ENCODE assay signal across 8 cellular contexts in genomic region chr1:85240174-85240601, GRCh38. TPM values are rescaled to one million over a fixed set of nuclear protein-coding genes. Genes with fewer than 3 reads are reported as not detected.
A peak's percentile ranks its signal among the peaks of the same experiment; 100 is the strongest.
DNase-seq lines count a peak whose midpoint lies in the region; ATAC-seq and TF ChIP-seq lines count a peak whose summit lies in the region.

No MANE protein-coding gene starts in this region.

- no peaks in the 10 kb centered on the region for H4K20me1 ChIP-seq in fibroblast of lung (ENCODE audit: control insufficient read depth, extremely low read depth, insufficient read depth, low read length)

- H2AFZ ChIP-seq in fibroblast of lung (ENCODE audit: low read length): no peak overlapping the region

- H3K27ac ChIP-seq in A673 (ENCODE audit: low read depth, low read length, poor library complexity, severe bottlenecking) (peak overlapping the region; percentile 49), fibroblast of lung (ENCODE audit: insufficient read depth, low read length) (no peak overlapping the region), stomach smooth muscle (ENCODE audit: low read length) (peak overlapping the region; percentile 62)

- intact Hi-C loops in A673 (cut with micrococcal nuclease; ENCODE audit: unreplicated experiment): loop anchor here (5.0 kb wide), 1 partner anchor 38 kb away; the partner anchor contains the start of gene SYDE2

- no peak overlapping the region for H3K9ac ChIP-seq in fibroblast of lung (ENCODE audit: insufficient read depth, low read length)
- H3K9ac ChIP-seq in stomach smooth muscle (ENCODE audit: low read length in 2 of 2): no peak overlapping the region

- no peak overlapping the region for H3K4me2 ChIP-seq in fibroblast of lung (ENCODE audit: extremely low read depth, insufficient read depth, low read length)

- TF ChIP-seq CTCF in A673 (conservative IDR thresholded peaks at IDR 0.05; ENCODE audit: low read depth, low read length) (peak; percentile 46), GM12874 (IDR thresholded peaks at IDR 0.05; ENCODE audit: insufficient read depth, low read depth, low read length) (0 out of 2 replicates have a peak, but pooled peaks have one; percentile 14), fibroblast of lung (conservative IDR thresholded peaks at IDR 0.05 in 1 of 2, IDR thresholded peaks at IDR 0.05 in 1 of 2; ENCODE audit: low read depth in 1 of 2, low read length in 2 of 2) (no peak)

- no peak overlapping the region for H3K4me3 ChIP-seq in A673 (ENCODE audit: low read depth, low read length, poor library complexity, severe bottlenecking)
- no peak overlapping the region for H3K4me3 ChIP-seq in fibroblast of lung (replicated peaks in 1 of 4; ENCODE audit: control extremely low read depth in 1 of 4, insufficient read depth in 1 of 4, low read depth in 3 of 4, low read length in 4 of 4)
- H3K4me3 ChIP-seq in stomach smooth muscle (ENCODE audit: low read length in 2 of 2): peak overlapping the region in 1 of 2 donors; percentile 9

- H3K79me2 ChIP-seq in fibroblast of lung (ENCODE audit: control insufficient read depth, insufficient read depth, low read length): no peaks in the 10 kb centered on the region

- POLR2A ChIA-PET in A673 (lab: Charles Lee; ENCODE audit: low non-redundant PET): no interaction called here

- CTCF ChIA-PET in A673 (lab: Charles Lee): interaction anchor here (0.6 to 1.4 kb wide), 5 partner anchors 14 to 296 kb away, joined by 3 to 12 read pairs (median 5); partner anchors contain the start of gene C1orf52

- ATAC-seq in HG02973 (IDR thresholded peaks at IDR 0.05; ENCODE audit: unreplicated experiment): no peak
- ATAC-seq in GM21515 (IDR thresholded peaks at IDR 0.05; ENCODE audit: unreplicated experiment): no peak

- BruUV-seq in A673 (replicated peaks; lab: Mats Ljungman, UMichigan): no TSS peak

- no peaks in the 10 kb centered on the region for H3K36me3 ChIP-seq in A673 (ENCODE audit: insufficient read depth, low read length, poor library complexity, severe bottlenecking)
- H3K36me3 ChIP-seq in fibroblast of lung (ENCODE audit: control insufficient read depth, insufficient read depth, low read length): no peaks in the 10 kb centered on the region
- H3K36me3 ChIP-seq in stomach smooth muscle (ENCODE audit: control insufficient read depth in 2 of 2, insufficient read depth in 2 of 2, low read length in 2 of 2): no peaks in the 10 kb centered on the region

- H3K27me3 ChIP-seq in A673 (replicated peaks; ENCODE audit: insufficient read depth, low read depth, low read length, poor library complexity): no peaks in the 10 kb centered on the region
- peaks cover 3% of the 10 kb centered on the region for H3K27me3 ChIP-seq in fibroblast of lung (ENCODE audit: control insufficient read depth, insufficient read depth, low read length)
- no peaks in the 10 kb centered on the region for H3K27me3 ChIP-seq in stomach smooth muscle (ENCODE audit: control insufficient read depth in 1 of 2, insufficient read depth in 2 of 2, low read length in 2 of 2)

- DNase-seq in A673 (ENCODE audit: low spot score) (peak; percentile 84), NCI-H69 (lab: John Stamatoyannopoulos, UW) (peak; percentile 44), fibroblast of lung (ENCODE audit: low read depth in 2 of 2) (peak; percentile 35 to 44), HuH-7 (ENCODE audit: low spot score) (no peak)

- H3K4me1 ChIP-seq in A673 (ENCODE audit: insufficient read depth, low read length, poor library complexity, severe bottlenecking) (peaks cover 40% of the 10 kb centered on the region), fibroblast of lung (ENCODE audit: control insufficient read depth, extremely low read depth, insufficient read depth, low read length) (no peaks in the 10 kb centered on the region), stomach smooth muscle (ENCODE audit: control insufficient read depth, insufficient read depth, low read length) (peaks cover 29% of the 10 kb centered on the region)

- H3K9me3 ChIP-seq in A673 (ENCODE audit: low read depth, low read length, poor library complexity, severe bottlenecking) (no peaks in the 10 kb centered on the region), fibroblast of lung (ENCODE audit: control insufficient read depth, insufficient read depth, low read depth, low read length) (no peaks in the 10 kb centered on the region), stomach smooth muscle (ENCODE audit: control insufficient read depth in 2 of 2, low read length in 2 of 2) (no peaks in the 10 kb centered on the region)

RNA-seq across cellular contexts. Expression of gene C1orf52, which starts 19.3 kb away (rescaled TPM):
- total RNA-seq in A673 (2021): 30.2 and 31.9 TPM in 2 replicates
- total RNA-seq in fibroblast of lung: 10.0 and 11.4 TPM in 2 replicates
- polyA plus RNA-seq in fibroblast of lung: 16.4 and 24.7 TPM in 2 replicates
- polyA plus RNA-seq in fibroblast of lung (2012): 17.1 and 25.7 TPM in 2 replicates
- polyA minus RNA-seq in fibroblast of lung (ENCODE audit: low replicate concordance): 3.0 and 26.7 TPM in 2 replicates

RNA-seq across cellular contexts. Expression of gene BCL10, which starts 36.2 kb away (rescaled TPM):
- total RNA-seq in A673 (2021): 18.1 and 20.9 TPM in 2 replicates
- 21.3 and 30.2 TPM in 2 replicates for total RNA-seq in fibroblast of lung
- polyA plus RNA-seq in fibroblast of lung: 18.8 and 20.1 TPM in 2 replicates
- 20.1 and 20.2 TPM in 2 replicates for polyA plus RNA-seq in fibroblast of lung (2012)
- polyA minus RNA-seq in fibroblast of lung (ENCODE audit: low replicate concordance): 13.4 and 17.8 TPM in 2 replicates

RNA-seq across cellular contexts. Expression of gene SYDE2, which starts 39.4 kb away (rescaled TPM):
- 10.4 and 10.9 TPM in 2 replicates for total RNA-seq in A673 (2021)
- 7.4 TPM in 2 replicates for total RNA-seq in fibroblast of lung
- 2.9 and 3.6 TPM in 2 replicates for polyA plus RNA-seq in fibroblast of lung
- polyA plus RNA-seq in fibroblast of lung (2012): 1.3 and 1.8 TPM in 2 replicates
- 2.6 and 4.5 TPM in 2 replicates for polyA minus RNA-seq in fibroblast of lung (ENCODE audit: low replicate concordance)

Comparison
In these comparisons a context has a peak if more than half of its experiments do, and no peak if none do; other contexts are left out.
1. CTCF ChIP-seq: peak in A673 (single experiment) and GM12874 (single experiment); none in fibroblast of lung (0 of 2).